Comparison of ENCODE assay signal across 28 cellular contexts in the genomic region with DNA sequence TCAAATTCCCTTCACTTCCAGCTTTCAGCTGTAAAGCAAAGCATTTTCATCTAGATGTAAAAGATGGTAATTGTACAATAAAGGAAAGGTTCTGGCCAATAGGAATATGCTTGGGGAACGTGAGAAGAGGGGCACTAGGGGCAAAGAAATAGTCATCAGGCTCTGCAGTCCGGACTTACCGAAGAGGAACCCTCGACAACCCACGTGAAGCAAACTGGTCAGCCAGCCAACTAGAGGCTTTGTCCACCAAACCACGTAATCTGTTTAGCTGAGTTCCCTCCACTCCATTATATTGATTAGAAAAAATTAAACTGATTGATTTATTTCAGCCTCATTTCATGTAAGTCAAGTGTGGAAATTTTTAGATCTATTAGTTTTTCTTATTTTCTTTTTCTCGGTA.
DNase-seq lines count a peak whose midpoint lies in the region; ATAC-seq and TF ChIP-seq lines count a peak whose summit lies in the region.
"Had no signal": no experiment of that assay in that cellular context is flagged by ENCODE, and none has a peak within 500 bp of the region (broad histone marks: within the 10 kb centered on the region; RNA-seq: fewer than 3 reads in every experiment).

No MANE protein-coding gene starts in this region.

- no peak for ATAC-seq in activated T-cell treated with anti-CD3 and anti-CD28 coated beads, Interleukin-2, amount 50 U/mL, for 4 hours
- ATAC-seq: PC-3, Right ventricle myocardium inferior had no signal

- H3K79me2 ChIP-seq in smooth muscle cell (ENCODE audit: low read depth), result no peaks in the 10 kb centered on the region

- H3K4me2 ChIP-seq in smooth muscle cell, result no peak overlapping the region
- H3K4me2 ChIP-seq: KMS-11 had no signal

- H3K27me3 Mint-ChIP-seq in glutamatergic neuron (ENCODE audit: unreplicated experiment), result no peaks in the 10 kb centered on the region
- no peaks in the 10 kb centered on the region for H3K27me3 Mint-ChIP-seq in activated T-cell treated with anti-CD3 and anti-CD28 coated beads, Interleukin-2, amount 50 U/mL, for 4 hours (ENCODE audit: low read depth)

- no peak overlapping the region for H3K9ac ChIP-seq in smooth muscle cell (ENCODE audit: low read depth)
- H3K9ac ChIP-seq: KMS-11 had no signal

- H3K4me3 ChIP-seq in smooth muscle cell, result no peak overlapping the region
- no peak overlapping the region for H3K4me3 ChIP-seq in stomach
- H3K4me3 ChIP-seq: HAP-1, left lung, transverse colon had no signal

- H3K36me3 ChIP-seq in smooth muscle cell (ENCODE audit: low read depth), result no peaks in the 10 kb centered on the region
- H3K36me3 ChIP-seq in stomach, result no peaks in the 10 kb centered on the region
- H3K36me3 ChIP-seq: HAP-1, left lung, transverse colon had no signal

- peaks cover 30% of the 10 kb centered on the region for H3K4me1 Mint-ChIP-seq in glutamatergic neuron (ENCODE audit: low read depth, unreplicated experiment)
- no peaks in the 10 kb centered on the region for H3K4me1 Mint-ChIP-seq in activated T-cell treated with anti-CD3 and anti-CD28 coated beads, Interleukin-2, amount 50 U/mL, for 4 hours (ENCODE audit: low read depth)
- H3K4me1 Mint-ChIP-seq: CD4-positive, alpha-beta memory T cell; naive B cell had no signal

- TF ChIP-seq POLR2A in stomach (IDR thresholded peaks at IDR 0.05), result no peak

- DNase-seq in NCI-H2081 (lab: John Stamatoyannopoulos, UW) (peak; percentile 38 to 71), NCI-H2081 treated with DMSO at 0.1 percent for 48 hours (lab: John Stamatoyannopoulos, UW) (no peak), iPS-NIHi7 (ENCODE audit: extremely low spot score) (peak; percentile 18), smooth muscle cell (lab: John Stamatoyannopoulos, UW; ENCODE audit: unreplicated experiment) (no peak), glutamatergic neuron (no peak), stomach (no peak)
- DNase-seq in activated T-cell treated with anti-CD3 and anti-CD28 coated beads, Interleukin-2, amount 50 U/mL, for 4 hours, result no peak
- DNase-seq: activated CD4-positive, alpha-beta T cell treated with anti-CD3 and anti-CD28 coated beads, Interleukin-2, amount 50 U/mL, for 1 hour; activated naive CD4-positive, alpha-beta T cell treated with anti-CD3 and anti-CD28 coated beads for 36 hours; AML-193; CD4-positive, alpha-beta memory T cell; effector CD4-positive, alpha-beta T cell; left lung; naive B cell; NCI-H1436 treated with DMSO at 0.1 percent for 48 hours; NCI-H510A treated with DMSO at 0.1 percent for 48 hours; PC-3; retina; small intestine; stimulated activated CD4-positive, alpha-beta T cell treated with anti-CD3 and anti-CD28 coated beads, Interleukin-1b, Interleukin-23, amount 100 ng/mL, for 48 hours; stimulated activated CD8-positive, alpha-beta memory T cell treated with anti-CD3 and anti-CD28 coated beads, Interleukin-4, amount 100 ng/mL, for 48 hours; transverse colon had no signal

- H3K36me3 Mint-ChIP-seq in glutamatergic neuron (ENCODE audit: unreplicated experiment), result no peaks in the 10 kb centered on the region
- H3K36me3 Mint-ChIP-seq in activated T-cell treated with anti-CD3 and anti-CD28 coated beads, Interleukin-2, amount 50 U/mL, for 4 hours (ENCODE audit: insufficient read depth), result no peaks in the 10 kb centered on the region
- H3K36me3 Mint-ChIP-seq: CD4-positive, alpha-beta memory T cell; naive B cell had no signal

- intact Hi-C loops in stomach (cut with DNase I; ENCODE audit: low total_unique reads), result no loop called here

- no peak for TF ChIP-seq EP300 in stomach (IDR thresholded peaks at IDR 0.05)

- no peaks in the 10 kb centered on the region for H3F3A ChIP-seq in smooth muscle cell (ENCODE audit: low read depth)

- no peak overlapping the region for H3K4me3 Mint-ChIP-seq in glutamatergic neuron (ENCODE audit: unreplicated experiment)
- H3K4me3 Mint-ChIP-seq in activated T-cell treated with anti-CD3 and anti-CD28 coated beads, Interleukin-2, amount 50 U/mL, for 4 hours, result no peak overlapping the region
- H3K4me3 Mint-ChIP-seq: activated naive CD4-positive, alpha-beta T cell treated with anti-CD3 and anti-CD28 coated beads for 36 hours; CD4-positive, alpha-beta memory T cell; naive B cell had no signal

- TF ChIP-seq CTCF in smooth muscle cell (IDR thresholded peaks at IDR 0.05; ENCODE audit: borderline replicate concordance, insufficient read depth, poor library complexity, severe bottlenecking) (no peak), glutamatergic neuron (IDR thresholded peaks at IDR 0.05; ENCODE audit: partially characterized antibody, unreplicated experiment) (no peak), stomach (IDR thresholded peaks at IDR 0.05) (no peak)

- no peaks in the 10 kb centered on the region for H3K9me3 Mint-ChIP-seq in glutamatergic neuron (ENCODE audit: unreplicated experiment)
- H3K9me3 Mint-ChIP-seq in activated T-cell treated with anti-CD3 and anti-CD28 coated beads, Interleukin-2, amount 50 U/mL, for 4 hours, result no peaks in the 10 kb centered on the region
- H3K9me3 Mint-ChIP-seq: activated naive CD4-positive, alpha-beta T cell treated with anti-CD3 and anti-CD28 coated beads for 36 hours; naive B cell had no signal

- H3K4me1 ChIP-seq in smooth muscle cell (ENCODE audit: low read depth) (peaks cover 28% of the 10 kb centered on the region), stomach (no peaks in the 10 kb centered on the region)
- H3K4me1 ChIP-seq: left lung, transverse colon had no signal

- H3K9me3 ChIP-seq in smooth muscle cell (replicated peaks; ENCODE audit: low read depth), result no peaks in the 10 kb centered on the region
- H3K9me3 ChIP-seq in stomach, result no peaks in the 10 kb centered on the region
- H3K9me3 ChIP-seq: HAP-1, left lung, transverse colon had no signal

- H3K27ac ChIP-seq in cingulate gyrus (ENCODE audit: low read depth, low read length) (peak overlapping the region; percentile 1), smooth muscle cell (ENCODE audit: low read depth) (no peak overlapping the region), stomach (no peak overlapping the region)
- H3K27ac ChIP-seq: epithelial cell of prostate, KMS-11, left lung, transverse colon, VCaP had no signal

- no peaks in the 10 kb centered on the region for H4K20me1 ChIP-seq in smooth muscle cell (ENCODE audit: low read depth)

- peak overlapping the region; percentile 10 for H2AFZ ChIP-seq in smooth muscle cell (ENCODE audit: low read depth)

- 51% methylated on average over 7 of the region's 7 CpGs for WGBS in smooth muscle cell (ENCODE audit: low lambda C conversion rate)
- WGBS in stomach, 5 donors, result 70 to 75% (median 72%) methylated on average over 7 of the region's 7 CpGs

- H3K27ac Mint-ChIP-seq in glutamatergic neuron (ENCODE audit: unreplicated experiment), result no peak overlapping the region
- H3K27ac Mint-ChIP-seq: activated naive CD4-positive, alpha-beta T cell treated with anti-CD3 and anti-CD28 coated beads for 36 hours; CD4-positive, alpha-beta memory T cell; naive B cell had no signal

- no peaks in the 10 kb centered on the region for H3K27me3 ChIP-seq in smooth muscle cell (ENCODE audit: low read depth)
- no peaks in the 10 kb centered on the region for H3K27me3 ChIP-seq in stomach
- H3K27me3 ChIP-seq: left lung, transverse colon had no signal

Comparison
In these comparisons a context has a peak if more than half of its experiments do, and no peak if none do; other contexts are left out.
1. DNase-seq: peak in NCI-H2081 (2 of 2) and iPS-NIHi7 (single experiment); none in NCI-H2081 treated with DMSO at 0.1 percent for 48 hours (single experiment), smooth muscle cell (single experiment), glutamatergic neuron (single experiment), stomach (single experiment) and activated T-cell treated with anti-CD3 and anti-CD28 coated beads, Interleukin-2, amount 50 U/mL, for 4 hours (single experiment).